Comparison of ENCODE assay signal across 14 cellular contexts in the genomic region with DNA sequence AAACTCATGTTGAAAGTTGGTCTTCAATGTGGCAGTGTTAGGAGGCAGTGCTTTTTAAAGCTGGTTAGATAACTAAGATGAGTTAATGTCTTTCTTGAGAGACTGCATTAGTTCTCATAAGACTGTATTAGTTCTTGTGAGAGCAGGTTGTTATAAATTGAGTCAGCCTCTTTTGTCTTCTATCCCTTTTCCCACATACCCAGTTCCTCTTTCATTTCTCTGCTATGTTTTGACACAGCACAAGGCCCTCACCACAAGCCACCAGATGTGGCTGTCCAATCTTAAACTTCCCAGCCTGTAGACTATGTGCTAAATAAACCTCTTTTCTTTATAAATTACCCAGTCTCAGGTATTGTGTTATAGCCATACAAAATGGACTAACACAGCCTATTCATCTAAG.
DNase-seq lines count a peak whose midpoint lies in the region; ATAC-seq and TF ChIP-seq lines count a peak whose summit lies in the region.
"Had no signal": no experiment of that assay in that cellular context is flagged by ENCODE, and none has a peak within 500 bp of the region (broad histone marks: within the 10 kb centered on the region; RNA-seq: fewer than 3 reads in every experiment).

No MANE protein-coding gene starts in this region.

- no peak for TF ChIP-seq CTCF in WTC11 (IDR thresholded peaks at IDR 0.05)

- H3K4me3 ChIP-seq in CD4-positive, alpha-beta memory T cell (ENCODE audit: low read length in 2 of 2), result no peak overlapping the region

- no peak overlapping the region for H3K27ac ChIP-seq in CD4-positive, alpha-beta memory T cell (ENCODE audit: low read depth, low read length)
- H3K27ac ChIP-seq: VCaP had no signal

- no peaks in the 10 kb centered on the region for H3K9me3 Mint-ChIP-seq in WTC11
- peaks cover 0 to 2% (median 0%) of the 10 kb centered on the region in 8 donors for H3K9me3 Mint-ChIP-seq in CD4-positive, alpha-beta memory T cell
- H3K9me3 Mint-ChIP-seq: nephron had no signal

- H3K4me1 Mint-ChIP-seq in WTC11, result peaks cover 15% of the 10 kb centered on the region
- H3K4me1 Mint-ChIP-seq in CD4-positive, alpha-beta memory T cell, result no peaks in the 10 kb centered on the region
- H3K4me1 Mint-ChIP-seq: nephron had no signal

- H3K9me3 ChIP-seq in CD4-positive, alpha-beta memory T cell (ENCODE audit: control insufficient read depth in 1 of 2, low read length in 2 of 2), result no peaks in the 10 kb centered on the region

- ATAC-seq in GM18505 (IDR thresholded peaks at IDR 0.05; ENCODE audit: unreplicated experiment), result peak; percentile 99
- ATAC-seq in GM21390 (IDR thresholded peaks at IDR 0.05; ENCODE audit: unreplicated experiment), result peak; percentile 76
- peak; percentile 95 for ATAC-seq in HG03066 (IDR thresholded peaks at IDR 0.05; ENCODE audit: low read depth, unreplicated experiment)
- ATAC-seq in WTC11, result no peak
- ATAC-seq: HCT116 had no signal

- no peaks in the 10 kb centered on the region for H3K36me3 ChIP-seq in CD4-positive, alpha-beta memory T cell (ENCODE audit: insufficient read depth, low read length)

- POLR2A ChIA-PET in WTC11 (lab: Charles Lee), result no interaction called here
- POLR2A ChIA-PET in CD4-positive, alpha-beta memory T cell (lab: Charles Lee; ENCODE audit: partially characterized antibody), result no interaction called here

- TF ChIP-seq POLR2A in GM18505 (IDR thresholded peaks at IDR 0.05; ENCODE audit: borderline replicate concordance, extremely low read depth, insufficient read depth, insufficient read length), result no peak

- H3K36me3 Mint-ChIP-seq in WTC11, result no peaks in the 10 kb centered on the region
- H3K36me3 Mint-ChIP-seq in CD4-positive, alpha-beta memory T cell, result no peaks in the 10 kb centered on the region

- H3K27me3 ChIP-seq in CD4-positive, alpha-beta memory T cell (ENCODE audit: insufficient read depth, low read length), result no peaks in the 10 kb centered on the region

- no peaks in the 10 kb centered on the region for H3K27me3 Mint-ChIP-seq in WTC11 (ENCODE audit: low read depth)
- no peaks in the 10 kb centered on the region for H3K27me3 Mint-ChIP-seq in CD4-positive, alpha-beta memory T cell

- no peak overlapping the region for H3K4me3 Mint-ChIP-seq in WTC11
- no peak overlapping the region for H3K4me3 Mint-ChIP-seq in CD4-positive, alpha-beta memory T cell
- H3K4me3 Mint-ChIP-seq: nephron had no signal

- H3K27ac Mint-ChIP-seq in WTC11, result no peak overlapping the region
- H3K27ac Mint-ChIP-seq in CD4-positive, alpha-beta memory T cell, result no peak overlapping the region
- H3K27ac Mint-ChIP-seq: nephron had no signal

- intact Hi-C loops in CD4-positive, alpha-beta memory T cell (cut with micrococcal nuclease), result no loop called here

- no peaks in the 10 kb centered on the region for H3K4me1 ChIP-seq in CD4-positive, alpha-beta memory T cell (ENCODE audit: insufficient read depth, low read length)

- DNase-seq in MV-4-11 (lab: John Stamatoyannopoulos, UW) (peak; percentile 94), WTC11 (ENCODE audit: low spot score) (no peak), kidney glomerular epithelial cell (lab: John Stamatoyannopoulos, UW) (no peak), T-helper 2 cell (no peak)
- DNase-seq in CD4-positive, alpha-beta memory T cell, result no peak
- DNase-seq: NCI-H1105, NCI-H510A treated with DMSO at 0.1 percent for 48 hours, SHP77 treated with DMSO at 0.1 percent for 48 hours had no signal

- CTCF ChIA-PET in WTC11 (lab: Charles Lee), result no interaction called here
- CTCF ChIA-PET in CD4-positive, alpha-beta memory T cell (lab: Charles Lee; ENCODE audit: partially characterized antibody), result no interaction called here

TF ChIP-seq in WTC11, 78 proteins besides CTCF, POLR2A, EP300 and RAD21:
- TF ChIP-seq, protein P1, sequence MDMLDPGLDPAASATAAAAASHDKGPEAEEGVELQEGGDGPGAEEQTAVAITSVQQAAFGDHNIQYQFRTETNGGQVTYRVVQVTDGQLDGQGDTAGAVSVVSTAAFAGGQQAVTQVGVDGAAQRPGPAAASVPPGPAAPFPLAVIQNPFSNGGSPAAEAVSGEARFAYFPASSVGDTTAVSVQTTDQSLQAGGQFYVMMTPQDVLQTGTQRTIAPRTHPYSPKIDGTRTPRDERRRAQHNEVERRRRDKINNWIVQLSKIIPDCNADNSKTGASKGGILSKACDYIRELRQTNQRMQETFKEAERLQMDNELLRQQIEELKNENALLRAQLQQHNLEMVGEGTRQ (CRISPR knock-in tag; IDR thresholded peaks at IDR 0.05), result no peak
- TF ChIP-seq, protein P2, sequence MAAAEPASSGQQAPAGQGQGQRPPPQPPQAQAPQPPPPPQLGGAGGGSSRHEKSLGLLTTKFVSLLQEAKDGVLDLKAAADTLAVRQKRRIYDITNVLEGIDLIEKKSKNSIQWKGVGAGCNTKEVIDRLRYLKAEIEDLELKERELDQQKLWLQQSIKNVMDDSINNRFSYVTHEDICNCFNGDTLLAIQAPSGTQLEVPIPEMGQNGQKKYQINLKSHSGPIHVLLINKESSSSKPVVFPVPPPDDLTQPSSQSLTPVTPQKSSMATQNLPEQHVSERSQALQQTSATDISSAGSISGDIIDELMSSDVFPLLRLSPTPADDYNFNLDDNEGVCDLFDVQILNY (CRISPR knock-in tag; IDR thresholded peaks at IDR 0.05), result no peak
- no peak for TF ChIP-seq JUN (CRISPR knock-in tag; IDR thresholded peaks at IDR 0.05)
